Comparison of ENCODE assay signal across 1 cellular context in genomic region chr9:96253059-96253696, GRCh38.
TF ChIP-seq lines count a peak whose summit lies in the region.

No MANE protein-coding gene starts in this region.

TF ChIP-seq in WTC11, 78 proteins besides CTCF, POLR2A, EP300 and RAD21 (continued from another document):
- TF ChIP-seq, protein P1, sequence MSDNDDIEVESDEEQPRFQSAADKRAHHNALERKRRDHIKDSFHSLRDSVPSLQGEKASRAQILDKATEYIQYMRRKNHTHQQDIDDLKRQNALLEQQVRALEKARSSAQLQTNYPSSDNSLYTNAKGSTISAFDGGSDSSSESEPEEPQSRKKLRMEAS (CRISPR knock-in tag; IDR thresholded peaks at IDR 0.05): peak; percentile 96
- TF ChIP-seq GABPB1 (CRISPR knock-in tag; IDR thresholded peaks at IDR 0.05): 0 out of 2 replicates have a peak, but pooled peaks have one; percentile 37
TF ChIP-seq in WTC11: peak in this region for 3.
